8 cellular contexts compared by ENCODE assay signal in the genomic region with DNA sequence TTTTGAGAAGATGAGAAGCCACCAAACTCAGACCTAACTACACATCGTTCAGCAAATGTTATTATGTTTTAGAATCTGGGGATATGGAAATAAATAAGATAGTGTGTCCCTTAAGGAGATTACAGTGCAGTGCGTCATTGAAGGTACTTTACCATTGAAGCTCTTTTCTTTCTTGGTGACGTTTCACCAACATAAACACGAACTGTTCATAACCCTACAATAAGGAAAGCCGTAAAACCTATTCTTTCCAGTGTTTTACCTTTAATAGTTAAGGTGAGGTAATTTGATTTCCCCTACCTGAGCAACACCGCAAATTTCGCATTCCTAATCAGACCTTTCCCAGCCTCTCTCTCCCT. TPM values are rescaled to one million over a fixed set of nuclear protein-coding genes. Genes with fewer than 3 reads are reported as not detected.
DNase-seq lines count a peak whose midpoint lies in the region; ATAC-seq lines count a peak whose summit lies in the region.

No MANE protein-coding gene starts in this region.

- no peak overlapping the region for H3K4ac ChIP-seq in neuronal stem cell (ENCODE audit: low read length)

- no peak overlapping the region for H3K14ac ChIP-seq in neuronal stem cell (ENCODE audit: low read length)

- H3K9me2 ChIP-seq in Karpas-422 (replicated peaks; ENCODE audit: insufficient read depth, low read length): no peaks in the 10 kb centered on the region

- H3K27me3 ChIP-seq in Karpas-422 (ENCODE audit: low read length) (no peaks in the 10 kb centered on the region), neuronal stem cell (ENCODE audit: control insufficient read depth in 3 of 3, insufficient read depth in 3 of 3, low read depth in 1 of 3, low read length in 3 of 3) (peaks cover 0 to 8% (median 0%) of the 10 kb centered on the region in 3 experiments)
- H3K27me3 ChIP-seq in effector memory CD4-positive, alpha-beta T cell (replicated peaks; ENCODE audit: control insufficient read depth, insufficient read depth, low read length, poor library complexity, severe bottlenecking): no peaks in the 10 kb centered on the region

- no peak overlapping the region for H2BK5ac ChIP-seq in neuronal stem cell (ENCODE audit: low read length)

- H3K79me1 ChIP-seq in neuronal stem cell (ENCODE audit: low read depth, low read length): no peaks in the 10 kb centered on the region

- H2AK5ac ChIP-seq in neuronal stem cell (ENCODE audit: low read depth, low read length): no peak overlapping the region

- H3K4me1 ChIP-seq in Karpas-422 (ENCODE audit: low read length) (peaks cover 24% of the 10 kb centered on the region), neuronal stem cell (ENCODE audit: control insufficient read depth in 2 of 2, insufficient read depth in 1 of 2, low read depth in 1 of 2, low read length in 2 of 2) (peaks cover 2 to 5% of the 10 kb centered on the region in 2 donors)
- peaks cover 8% of the 10 kb centered on the region for H3K4me1 ChIP-seq in effector memory CD4-positive, alpha-beta T cell (ENCODE audit: control insufficient read depth, insufficient read depth, low read length, poor library complexity, severe bottlenecking)

- no peaks in the 10 kb centered on the region for H4K20me1 ChIP-seq in Karpas-422 (ENCODE audit: insufficient read depth, low read depth, low read length)

- H2BK120ac ChIP-seq in neuronal stem cell (ENCODE audit: low read depth, low read length): no peak overlapping the region

- peak; percentile 2 for ATAC-seq in GM19023 (IDR thresholded peaks at IDR 0.05; ENCODE audit: unreplicated experiment)
- ATAC-seq in HG02798 (IDR thresholded peaks at IDR 0.05; ENCODE audit: poor library complexity, unreplicated experiment): no peak
- no peak for ATAC-seq in GM18858 (IDR thresholded peaks at IDR 0.05; ENCODE audit: unreplicated experiment)
- ATAC-seq in GM21529 (IDR thresholded peaks at IDR 0.05; ENCODE audit: unreplicated experiment): no peak

- H3K4me3 ChIP-seq in Karpas-422 (ENCODE audit: low read length): peak overlapping the region; percentile 74
- peak overlapping the region; percentile 79 for H3K4me3 ChIP-seq in effector memory CD4-positive, alpha-beta T cell (ENCODE audit: insufficient read depth, low read depth, low read length, poor library complexity, severe bottlenecking)
- peak overlapping the region; percentile 89 to 94 for H3K4me3 ChIP-seq in neuronal stem cell (ENCODE audit: low read length in 2 of 2)

- no peak overlapping the region for H3K23ac ChIP-seq in neuronal stem cell (ENCODE audit: low read depth, low read length, poor library complexity)

- no peak overlapping the region for H2BK12ac ChIP-seq in neuronal stem cell (ENCODE audit: low read length)

- H3K9ac ChIP-seq in Karpas-422 (ENCODE audit: low read length) (peak overlapping the region; percentile 82), neuronal stem cell (ENCODE audit: low read depth, low read length, poor library complexity) (no peak overlapping the region)

- peaks cover 36% of the 10 kb centered on the region for H3K36me3 ChIP-seq in Karpas-422 (ENCODE audit: insufficient read depth, low read length)
- peaks cover 20% of the 10 kb centered on the region for H3K36me3 ChIP-seq in effector memory CD4-positive, alpha-beta T cell (ENCODE audit: control insufficient read depth, insufficient read depth, low read length)
- peaks cover 0 to 43% of the 10 kb centered on the region in 2 donors for H3K36me3 ChIP-seq in neuronal stem cell (replicated peaks in 1 of 2; ENCODE audit: control insufficient read depth in 2 of 2, insufficient read depth in 2 of 2, low read length in 2 of 2)

- H3K79me2 ChIP-seq in Karpas-422 (ENCODE audit: low read length): peaks cover 48% of the 10 kb centered on the region

- no CpG with 5 or more reads among the region's 7 CpGs for WGBS in neuronal stem cell (ENCODE audit: extremely low coverage in 2 of 2, insufficient read length in 2 of 2, insufficient replicate concordance in 1 of 2), 2 donors

- DNase-seq in Karpas-422: no peak
- DNase-seq in effector memory CD4-positive, alpha-beta T cell: no peak
- DNase-seq in neuronal stem cell (ENCODE audit: low spot score): no peak
- no peak for DNase-seq in NCI-H1417 treated with DMSO at 0.1 percent for 48 hours (lab: John Stamatoyannopoulos, UW)

- H3K9me3 ChIP-seq in Karpas-422 (ENCODE audit: low read length) (no peaks in the 10 kb centered on the region), neuronal stem cell (replicated peaks in 1 of 2; ENCODE audit: control insufficient read depth in 2 of 2, insufficient read depth in 1 of 2, low read depth in 1 of 2, low read length in 2 of 2) (no peaks in the 10 kb centered on the region)
- no peaks in the 10 kb centered on the region for H3K9me3 ChIP-seq in effector memory CD4-positive, alpha-beta T cell (ENCODE audit: control insufficient read depth, low read length)

- H2AFZ ChIP-seq in Karpas-422 (ENCODE audit: low read length): no peak overlapping the region
- H2AFZ ChIP-seq in neuronal stem cell (ENCODE audit: low read length): peak overlapping the region; percentile 92

- H3K27ac ChIP-seq in Karpas-422 (ENCODE audit: low read length) (peak overlapping the region; percentile 76; the same call in 1 of the 2 replicates), neuronal stem cell (replicated peaks; ENCODE audit: low read length) (no peak overlapping the region)
- H3K27ac ChIP-seq in effector memory CD4-positive, alpha-beta T cell (ENCODE audit: insufficient read depth, low read length, poor library complexity, severe bottlenecking): peak overlapping the region; percentile 93

- H4K8ac ChIP-seq in neuronal stem cell (ENCODE audit: low read depth, low read length): no peak overlapping the region

- no peak overlapping the region for H2BK15ac ChIP-seq in neuronal stem cell (ENCODE audit: low read length)

- no peak overlapping the region for H4K91ac ChIP-seq in neuronal stem cell (ENCODE audit: low read depth, low read length, poor library complexity)

- H3K18ac ChIP-seq in neuronal stem cell (ENCODE audit: low read length): no peak overlapping the region

- H3K4me2 ChIP-seq in Karpas-422 (ENCODE audit: low read depth, low read length, poor library complexity, severe bottlenecking) (peak overlapping the region; percentile 81), neuronal stem cell (ENCODE audit: insufficient read depth, low read length, poor library complexity, severe bottlenecking) (peak overlapping the region; percentile 76)

RNA-seq across cellular contexts. Expression of gene CCDC66, which starts 0.8 kb away (rescaled TPM):
- 48.8 and 103 TPM in 2 replicates for total RNA-seq in Karpas-422 (2014; rRNA removed; shearing (Covaris generic); ENCODE audit: low replicate concordance)
- 19.1 TPM for polyA plus RNA-seq in neuronal stem cell (2013, experiment 1 of 2)
- 20.2 TPM for polyA plus RNA-seq in neuronal stem cell (2013, experiment 2 of 2)
